Comparison of ENCODE assay signal across 1 cellular context in the genomic region with DNA sequence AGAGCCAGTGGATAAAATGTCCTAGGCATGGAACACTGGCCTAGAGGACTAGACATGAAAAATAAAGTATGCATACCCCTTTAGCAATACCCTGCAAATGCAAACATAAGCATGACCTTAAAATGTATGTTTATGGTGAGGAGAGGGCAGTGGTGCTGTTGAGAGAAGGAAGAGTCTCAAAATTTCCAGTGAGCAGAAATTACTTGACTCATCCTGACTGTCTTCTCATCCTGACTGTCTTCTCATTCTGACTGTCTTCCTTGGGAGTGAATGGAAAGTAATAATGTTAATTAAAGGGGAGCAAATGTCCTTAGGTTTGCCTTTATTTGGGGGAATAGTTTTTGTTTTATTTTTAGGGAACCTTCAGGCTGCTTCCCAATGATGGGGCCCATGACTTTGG.
TF ChIP-seq lines count a peak whose summit lies in the region.

No MANE protein-coding gene starts in this region.

TF ChIP-seq in A549, 52 proteins besides CTCF, POLR2A, EP300 and RAD21 (continued from another document):
- TF ChIP-seq, protein P1, sequence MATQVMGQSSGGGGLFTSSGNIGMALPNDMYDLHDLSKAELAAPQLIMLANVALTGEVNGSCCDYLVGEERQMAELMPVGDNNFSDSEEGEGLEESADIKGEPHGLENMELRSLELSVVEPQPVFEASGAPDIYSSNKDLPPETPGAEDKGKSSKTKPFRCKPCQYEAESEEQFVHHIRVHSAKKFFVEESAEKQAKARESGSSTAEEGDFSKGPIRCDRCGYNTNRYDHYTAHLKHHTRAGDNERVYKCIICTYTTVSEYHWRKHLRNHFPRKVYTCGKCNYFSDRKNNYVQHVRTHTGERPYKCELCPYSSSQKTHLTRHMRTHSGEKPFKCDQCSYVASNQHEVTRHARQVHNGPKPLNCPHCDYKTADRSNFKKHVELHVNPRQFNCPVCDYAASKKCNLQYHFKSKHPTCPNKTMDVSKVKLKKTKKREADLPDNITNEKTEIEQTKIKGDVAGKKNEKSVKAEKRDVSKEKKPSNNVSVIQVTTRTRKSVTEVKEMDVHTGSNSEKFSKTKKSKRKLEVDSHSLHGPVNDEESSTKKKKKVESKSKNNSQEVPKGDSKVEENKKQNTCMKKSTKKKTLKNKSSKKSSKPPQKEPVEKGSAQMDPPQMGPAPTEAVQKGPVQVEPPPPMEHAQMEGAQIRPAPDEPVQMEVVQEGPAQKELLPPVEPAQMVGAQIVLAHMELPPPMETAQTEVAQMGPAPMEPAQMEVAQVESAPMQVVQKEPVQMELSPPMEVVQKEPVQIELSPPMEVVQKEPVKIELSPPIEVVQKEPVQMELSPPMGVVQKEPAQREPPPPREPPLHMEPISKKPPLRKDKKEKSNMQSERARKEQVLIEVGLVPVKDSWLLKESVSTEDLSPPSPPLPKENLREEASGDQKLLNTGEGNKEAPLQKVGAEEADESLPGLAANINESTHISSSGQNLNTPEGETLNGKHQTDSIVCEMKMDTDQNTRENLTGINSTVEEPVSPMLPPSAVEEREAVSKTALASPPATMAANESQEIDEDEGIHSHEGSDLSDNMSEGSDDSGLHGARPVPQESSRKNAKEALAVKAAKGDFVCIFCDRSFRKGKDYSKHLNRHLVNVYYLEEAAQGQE (IDR thresholded peaks at IDR 0.05), result no peak
- TF ChIP-seq, protein P2, sequence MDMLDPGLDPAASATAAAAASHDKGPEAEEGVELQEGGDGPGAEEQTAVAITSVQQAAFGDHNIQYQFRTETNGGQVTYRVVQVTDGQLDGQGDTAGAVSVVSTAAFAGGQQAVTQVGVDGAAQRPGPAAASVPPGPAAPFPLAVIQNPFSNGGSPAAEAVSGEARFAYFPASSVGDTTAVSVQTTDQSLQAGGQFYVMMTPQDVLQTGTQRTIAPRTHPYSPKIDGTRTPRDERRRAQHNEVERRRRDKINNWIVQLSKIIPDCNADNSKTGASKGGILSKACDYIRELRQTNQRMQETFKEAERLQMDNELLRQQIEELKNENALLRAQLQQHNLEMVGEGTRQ (IDR thresholded peaks at IDR 0.05), result no peak
- TF ChIP-seq EHMT2 (IDR thresholded peaks at IDR 0.05; ENCODE audit: low read depth) (no peak), KDM1A (IDR thresholded peaks at IDR 0.05; ENCODE audit: low read depth) (no peak), ZC3H11A (IDR thresholded peaks at IDR 0.05) (no peak), CEBPB (IDR thresholded peaks at IDR 0.05) (no peak), FOSB (CRISPR knock-in tag; IDR thresholded peaks at IDR 0.05) (no peak), NR3C1 (IDR thresholded peaks at IDR 0.05) (no peak), E2F6 (IDR thresholded peaks at IDR 0.05; ENCODE audit: borderline replicate concordance, low read depth) (no peak)
